12 cellular contexts compared by ENCODE assay signal in the genomic region with DNA sequence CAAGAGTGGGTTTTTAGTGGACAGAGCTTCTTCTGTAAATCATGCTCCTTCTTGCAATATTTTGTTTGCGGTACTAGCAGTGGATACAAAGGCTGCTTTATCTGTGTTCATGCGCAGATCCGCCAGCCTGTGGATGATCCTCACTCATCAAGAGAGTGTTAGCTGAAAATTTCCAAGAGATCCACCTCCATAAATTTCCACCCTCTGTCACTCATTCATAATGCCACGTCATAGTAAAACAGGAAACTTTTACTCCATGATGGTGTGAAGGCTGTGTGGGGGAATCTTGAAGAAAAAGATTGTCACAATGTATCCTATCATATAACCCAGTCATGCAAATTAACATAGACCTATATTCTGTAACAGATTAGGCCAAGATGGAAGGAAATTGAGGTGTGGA. TPM values are rescaled to one million over a fixed set of nuclear protein-coding genes. Genes with fewer than 3 reads are reported as not detected.
DNase-seq lines count a peak whose midpoint lies in the region; ATAC-seq, FAIRE-seq and TF ChIP-seq lines count a peak whose summit lies in the region.
"Had no signal": no experiment of that assay in that cellular context is flagged by ENCODE, and none has a peak within 500 bp of the region (broad histone marks: within the 10 kb centered on the region; RNA-seq: fewer than 3 reads in every experiment).

No MANE protein-coding gene starts in this region.

- H3K36me3 ChIP-seq in BLaER1 treated with 17β-estradiol and CSF1 and Interleukin-3, amounts not matched to agents 10 nM and 100 nM, result no peaks in the 10 kb centered on the region
- H3K36me3 ChIP-seq in OCI-LY3 (replicated peaks; ENCODE audit: low read depth, low read length) (no peaks in the 10 kb centered on the region), suprapubic skin (no peaks in the 10 kb centered on the region), colonic mucosa (no peaks in the 10 kb centered on the region)

- no peak overlapping the region for H2AFZ ChIP-seq in OCI-LY3 (ENCODE audit: low read depth, low read length)

- no peak for TF ChIP-seq EP300 in suprapubic skin (IDR thresholded peaks at IDR 0.05)

- intact Hi-C loops in colonic mucosa (cut with DNase I), result no loop called here

- DNase-seq in GM12891 (ENCODE audit: insufficient read length, low spot score) (no peak), medulla oblongata (ENCODE audit: extremely low spot score) (peak; percentile 73), suprapubic skin (ENCODE audit: low spot score in 2 of 2) (no peak), colonic mucosa (no peak)
- DNase-seq: GF-D8, GOT3, NCI-H1092, NCI-H2171 treated with DMSO at 0.1 percent for 48 hours, right cardiac atrium had no signal

- FAIRE-seq in GM12891 (lab: Jason Lieb, UNC), result peak; percentile 54

- H3K4me1 ChIP-seq in BLaER1 treated with 17β-estradiol and CSF1 and Interleukin-3, amounts not matched to agents 10 nM and 100 nM, result peaks cover 55 to 93% (median 86%) of the 10 kb centered on the region in 10 experiments
- H3K4me1 ChIP-seq in OCI-LY3 (ENCODE audit: low read length) (peaks cover 89% of the 10 kb centered on the region), suprapubic skin (peaks cover 11% of the 10 kb centered on the region), colonic mucosa (no peaks in the 10 kb centered on the region)

- H3K4me2 ChIP-seq in BLaER1 treated with 17β-estradiol and CSF1 and Interleukin-3, amounts not matched to agents 10 nM and 100 nM, result peak overlapping the region; percentile 73 to 98 (median 95)
- peak overlapping the region; percentile 94 for H3K4me2 ChIP-seq in OCI-LY3 (ENCODE audit: low read length)

- no peak overlapping the region for H3K4me3 ChIP-seq in BLaER1 treated with 17β-estradiol and CSF1 and Interleukin-3, amounts not matched to agents 10 nM and 100 nM
- peak overlapping the region; percentile 55 for H3K4me3 ChIP-seq in OCI-LY3 (ENCODE audit: low read length)
- H3K4me3 ChIP-seq in suprapubic skin, result no peak overlapping the region
- no peak overlapping the region for H3K4me3 ChIP-seq in colonic mucosa

- H3K27ac ChIP-seq in BLaER1 treated with 17β-estradiol and CSF1 and Interleukin-3, amounts not matched to agents 10 nM and 100 nM, result peak overlapping the region in 2 of 11 experiments; percentile 4 to 10; a peak in 2 of 22 replicates
- H3K27ac ChIP-seq in OCI-LY3 (ENCODE audit: low read length) (peak overlapping the region; percentile 70), suprapubic skin (no peak overlapping the region), colonic mucosa (no peak overlapping the region)

- peaks cover 0 to 79% (median 0%) of the 10 kb centered on the region in 11 experiments; a peak in 8 of 22 replicates for H3K27me3 ChIP-seq in BLaER1 treated with 17β-estradiol and CSF1 and Interleukin-3, amounts not matched to agents 10 nM and 100 nM
- H3K27me3 ChIP-seq in OCI-LY3 (ENCODE audit: low read depth, low read length), result peaks cover 11% of the 10 kb centered on the region
- H3K27me3 ChIP-seq in suprapubic skin, result no peaks in the 10 kb centered on the region
- H3K27me3 ChIP-seq in colonic mucosa, result no peaks in the 10 kb centered on the region

- peaks cover 0 to 50% (median 12%) of the 10 kb centered on the region in 11 experiments; a peak in 10 of 22 replicates for H4K20me1 ChIP-seq in BLaER1 treated with 17β-estradiol and CSF1 and Interleukin-3, amounts not matched to agents 10 nM and 100 nM
- H4K20me1 ChIP-seq in OCI-LY3 (ENCODE audit: insufficient read depth, low read length), result no peaks in the 10 kb centered on the region

- 72% methylated on average over 4 of the region's 4 CpGs for WGBS in suprapubic skin

- TF ChIP-seq POLR2A in GM12891 (IDR thresholded peaks at IDR 0.05; ENCODE audit: low read depth, low read length), result no peak
- TF ChIP-seq POLR2A in suprapubic skin (IDR thresholded peaks at IDR 0.05), result no peak

- no peaks in the 10 kb centered on the region for H3K9me3 ChIP-seq in BLaER1 treated with 17β-estradiol and CSF1 and Interleukin-3, amounts not matched to agents 10 nM and 100 nM (replicated peaks in 1 of 11)
- no peaks in the 10 kb centered on the region for H3K9me3 ChIP-seq in OCI-LY3 (ENCODE audit: insufficient read depth, low read length)
- no peaks in the 10 kb centered on the region for H3K9me3 ChIP-seq in suprapubic skin
- no peaks in the 10 kb centered on the region for H3K9me3 ChIP-seq in colonic mucosa

- TF ChIP-seq CTCF in OCI-LY3 (IDR thresholded peaks at IDR 0.05; ENCODE audit: low read depth, low read length) (no peak), suprapubic skin (IDR thresholded peaks at IDR 0.05) (no peak), colonic mucosa (IDR thresholded peaks at IDR 0.05) (no peak)

- H3K9ac ChIP-seq in BLaER1 treated with 17β-estradiol and CSF1 and Interleukin-3, amounts not matched to agents 10 nM and 100 nM, result 0 out of 22 replicates have a peak overlapping the region, but pooled peaks of 1 of the 11 experiments have one; percentile 7
- H3K9ac ChIP-seq in OCI-LY3 (ENCODE audit: low read length) (peak overlapping the region; percentile 38; the same call in 1 of the 2 replicates), colonic mucosa (ENCODE audit: low read depth in 2 of 2, low read length in 2 of 2) (no peak overlapping the region)

- no peak for ATAC-seq in GM21786 (IDR thresholded peaks at IDR 0.05; ENCODE audit: unreplicated experiment)
- ATAC-seq: right cardiac atrium had no signal

- H3K79me2 ChIP-seq in OCI-LY3 (ENCODE audit: low read length), result peaks cover 2% of the 10 kb centered on the region; the same call in 1 of the 2 replicates

TF ChIP-seq in GM12891, 5 proteins besides CTCF, POLR2A, EP300 and RAD21:
- no peak for TF ChIP-seq POLR2AphosphoS5 (IDR thresholded peaks at IDR 0.05; ENCODE audit: low read depth, low read length)
- TF ChIP-seq PAX5 (IDR thresholded peaks at IDR 0.05; ENCODE audit: insufficient read depth, low read length, severe bottlenecking), result no peak
- no peak for TF ChIP-seq TAF1 (IDR thresholded peaks at IDR 0.05; ENCODE audit: low read depth, low read length)
- TF ChIP-seq POU2F2 (IDR thresholded peaks at IDR 0.05; ENCODE audit: low read depth, low read length), result no peak
- no peak for TF ChIP-seq SPI1 (IDR thresholded peaks at IDR 0.05; ENCODE audit: low read depth, low read length)

RNA-seq across cellular contexts. Expression of a gene that starts 4.4 kb away (rescaled TPM):
- 59.4 TPM for polyA plus RNA-seq in GM12891 (2012; ENCODE audit: low read depth, missing spikeins)
- total RNA-seq in suprapubic skin (10 to 100 TPM; 38.0 to 72.3 (median 62.4) TPM), colonic mucosa (10 to 100 TPM; 61.4 to 71.1 TPM)

RNA-seq across cellular contexts. Expression of a gene that starts 44.9 kb away (rescaled TPM):
- 4.6 TPM for polyA plus RNA-seq in GM12891 (2012; ENCODE audit: low read depth, missing spikeins)
- 1 to 10 TPM; 2.2 to 4.7 (median 4.1) TPM for total RNA-seq in suprapubic skin
- total RNA-seq in colonic mucosa, result 1 to 10 TPM in 1 of 2 donors, under 1 TPM in 1; 0.86 to 1.9 TPM
